Comparison of ENCODE assay signal across 8 cellular contexts in genomic region chr7:99918959-99919813, GRCh38. TPM values are rescaled to one million over a fixed set of nuclear protein-coding genes. Genes with fewer than 3 reads are reported as not detected.
DNase-seq lines count a peak whose midpoint lies in the region; ATAC-seq lines count a peak whose summit lies in the region.

TSS of gene TRIM4 (minus strand) at chr7:99919530. CDS start at chr7:99919401, 129 bp downstream.

- peak within 1 kb of the TSS; percentile 96 for H3K27ac Mint-ChIP-seq in activated CD4-positive, alpha-beta memory T cell treated with anti-CD3 and anti-CD28 coated beads, Interleukin-2, amount 10 ng/mL, durations not matched to agents 7 days and 5 days

- no peaks in the 10 kb centered on the region for H3K27me3 ChIP-seq in duodenal mucosa (ENCODE audit: control insufficient read depth in 1 of 2, insufficient read depth in 2 of 2, low read length in 2 of 2)

- peaks cover 23 to 34% of the 10 kb centered on the region in 2 donors for H3K4me1 ChIP-seq in duodenal mucosa (ENCODE audit: control insufficient read depth in 1 of 2, insufficient read depth in 2 of 2, low read length in 2 of 2)

- peak within 1 kb of the TSS; percentile 84 to 98 for H3K9ac ChIP-seq in duodenal mucosa (ENCODE audit: low read depth in 1 of 2, low read length in 2 of 2)

- DNase-seq in CD1c-positive myeloid dendritic cell (ENCODE audit: extremely low spot score), result peak; percentile 94
- peak; percentile 92 for DNase-seq in NCI-H774 (lab: John Stamatoyannopoulos, UW)
- peak; percentile 93 for DNase-seq in activated CD4-positive, alpha-beta memory T cell treated with anti-CD3 and anti-CD28 coated beads, Interleukin-2, amount 10 ng/mL, durations not matched to agents 7 days and 5 days
- DNase-seq in medulla oblongata (ENCODE audit: extremely low spot score), result peak; percentile 93
- DNase-seq in stimulated activated CD8-positive, alpha-beta memory T cell treated with anti-CD3 and anti-CD28 coated beads, Interleukin-12 subunit alpha, Interleukin-12 subunit beta, amount 100 ng/mL, for 4 hours (ENCODE audit: low read depth), result peak; percentile 83

- CTCF ChIA-PET in activated CD4-positive, alpha-beta memory T cell treated with anti-CD3 and anti-CD28 coated beads, Interleukin-2, amount 10 ng/mL, durations not matched to agents 7 days and 5 days (lab: Charles Lee), result interaction anchor here (0.6 to 9.5 kb wide), 12 partner anchors 10 to 640 kb away, joined by 3 to 138 read pairs (median 4); partner anchors contain the start of gene GJC3

- peaks cover 38% of the 10 kb centered on the region for H3K36me3 Mint-ChIP-seq in activated CD4-positive, alpha-beta memory T cell treated with anti-CD3 and anti-CD28 coated beads, Interleukin-2, amount 10 ng/mL, durations not matched to agents 7 days and 5 days (ENCODE audit: low read depth)

- H3K4me1 Mint-ChIP-seq in activated CD4-positive, alpha-beta memory T cell treated with anti-CD3 and anti-CD28 coated beads, Interleukin-2, amount 10 ng/mL, durations not matched to agents 7 days and 5 days, result peaks cover 53% of the 10 kb centered on the region

- H3K4me3 Mint-ChIP-seq in activated CD4-positive, alpha-beta memory T cell treated with anti-CD3 and anti-CD28 coated beads, Interleukin-2, amount 10 ng/mL, durations not matched to agents 7 days and 5 days, result peak within 1 kb of the TSS; percentile 96

- H3K27me3 Mint-ChIP-seq in activated CD4-positive, alpha-beta memory T cell treated with anti-CD3 and anti-CD28 coated beads, Interleukin-2, amount 10 ng/mL, durations not matched to agents 7 days and 5 days, result no peaks in the 10 kb centered on the region

- H3K4me3 ChIP-seq in duodenal mucosa (ENCODE audit: low read depth in 1 of 2, low read length in 2 of 2), result peak within 1 kb of the TSS; percentile 87 to 98

- POLR2A ChIA-PET in activated CD4-positive, alpha-beta memory T cell treated with anti-CD3 and anti-CD28 coated beads, Interleukin-2, amount 10 ng/mL, durations not matched to agents 7 days and 5 days (lab: Charles Lee), result interaction anchor here (0.7 to 4.0 kb wide), 32 partner anchors 9 to 593 kb away, joined by 3 to 25 read pairs (median 4); partner anchors contain the start of genes AP4M1, ARPC1A, GJC3 and MBLAC1

- peak within 1 kb of the TSS; percentile 86 for H3K27ac ChIP-seq in duodenal mucosa (ENCODE audit: low read depth, low read length)

- no peaks in the 10 kb centered on the region for H3K9me3 Mint-ChIP-seq in activated CD4-positive, alpha-beta memory T cell treated with anti-CD3 and anti-CD28 coated beads, Interleukin-2, amount 10 ng/mL, durations not matched to agents 7 days and 5 days

- ATAC-seq in GM19372 (IDR thresholded peaks at IDR 0.05; ENCODE audit: low read depth, unreplicated experiment) (peak; percentile 94), HG03558 (IDR thresholded peaks at IDR 0.05; ENCODE audit: extremely low read depth, unreplicated experiment) (peak; percentile 82)

- H3K9me3 ChIP-seq in duodenal mucosa (ENCODE audit: control insufficient read depth in 1 of 2, low read length in 2 of 2), result no peaks in the 10 kb centered on the region

- peaks cover 4 to 24% of the 10 kb centered on the region in 2 donors for H3K36me3 ChIP-seq in duodenal mucosa (ENCODE audit: control insufficient read depth in 1 of 2, insufficient read depth in 2 of 2, low read length in 2 of 2)

RNA-seq across cellular contexts. Expression of gene TRIM4, which starts in this region (rescaled TPM):
- total RNA-seq in activated CD4-positive, alpha-beta memory T cell treated with anti-CD3 and anti-CD28 coated beads, Interleukin-2, amount 10 ng/mL, durations not matched to agents 7 days and 5 days, result 10 to 100 TPM; 28.9 to 29.5 TPM

Comparison
In these comparisons a context has a peak if more than half of its experiments do, and no peak if none do; other contexts are left out.
1. Peak in every context shown above with its lines: DNase-seq, ATAC-seq, H3K4me3 ChIP-seq and H3K27ac ChIP-seq.